Comparison of ENCODE assay signal across 36 cellular contexts in genomic region chr5:99973779-99974178, GRCh38.
"Had no signal": no experiment of that assay in that cellular context is flagged by ENCODE, and none has a peak within 500 bp of the region (broad histone marks: within the 10 kb centered on the region; RNA-seq: fewer than 3 reads in every experiment).

No MANE protein-coding gene starts in this region.

- ATAC-seq: activated naive CD8-positive, alpha-beta T cell treated with anti-CD3 and anti-CD28 coated beads, Interleukin-2, amount 50 U/mL, for 24 hours; activated T-cell treated with anti-CD3 and anti-CD28 coated beads, Interleukin-2, amount 50 U/mL, for 4 hours; PC-3 had no signal

- H3K4me1 Mint-ChIP-seq: activated B cell treated with CpG ODN at 0.5 μM for 24 hours; activated naive CD4-positive, alpha-beta T cell treated with anti-CD3 and anti-CD28 coated beads, Interleukin-2, amount 10 ng/mL, durations not matched to agents 7 days and 5 days; activated naive CD8-positive, alpha-beta T cell treated with anti-CD3 and anti-CD28 coated beads, Interleukin-2, amount 50 U/mL, for 24 hours had no signal

- H3K4me3 Mint-ChIP-seq: activated B cell treated with CpG ODN at 0.5 μM for 24 hours; activated CD4-positive, alpha-beta memory T cell treated with anti-CD3 and anti-CD28 coated beads for 36 hours; activated naive CD4-positive, alpha-beta T cell treated with anti-CD3 and anti-CD28 coated beads, Interleukin-2, amount 10 ng/mL, durations not matched to agents 7 days and 5 days; activated naive CD8-positive, alpha-beta T cell; activated naive CD8-positive, alpha-beta T cell treated with anti-CD3 and anti-CD28 coated beads, Interleukin-2, amount 50 U/mL, for 24 hours; activated T-cell treated with anti-CD3 and anti-CD28 coated beads, Interleukin-2, amount 50 U/mL, for 4 hours; activated T-helper 1 cell treated with anti-CD3 and anti-CD28 coated beads, Interleukin-12 subunit alpha, Interleukin-12 subunit beta, Interleukin-2, Interleukin-4 antibody, amounts not matched to agents 30 ng/mL and 10 ng/mL and 1 ng/mL, durations not matched to agents 14 hours and 24 hours and 36 hours; brain; T-helper 1 cell treated with Interleukin-12 subunit alpha and Interleukin-12 subunit beta and Interleukin-4 antibody, amounts not matched to agents 30 μg/mL and 1 μg/mL, for 36 hours; T-helper 2 cell treated with Interferon-gamma antibody and Interleukin-4, amounts not matched to agents 5 μg/mL and 100 μg/mL, for 36 hours had no signal

- H3K4me2 ChIP-seq: SK-N-SH had no signal

- H3K4me3 ChIP-seq: MG63, Peyer's patch, SJSA1 had no signal

- DNase-seq: activated B cell treated with CpG ODN at 0.5 μM for 24 hours; activated CD4-positive, alpha-beta memory T cell treated with anti-CD3 and anti-CD28 coated beads for 36 hours; activated CD4-positive, alpha-beta T cell treated with anti-CD3 and anti-CD28 coated beads for 4 hours; activated CD4-positive, alpha-beta T cell treated with anti-CD3 and anti-CD28 coated beads, Interleukin-2, amount 50 U/mL, for 1 hour; activated CD4-positive, CD25-positive, alpha-beta regulatory T cell treated with anti-CD3 and anti-CD28 coated beads, Interleukin-2, amount 50 U/mL, for 72 hours; activated CD8-positive, alpha-beta memory T cell treated with anti-CD3 and anti-CD28 coated beads, Interleukin-2, amount 50 U/mL, for 4 hours; activated gamma-delta T cell treated with Interleukin-2 at 50 U/mL for 16 hours; activated naive CD4-positive, alpha-beta T cell treated with anti-CD3 and anti-CD28 coated beads, Interleukin-2, amount 10 ng/mL, durations not matched to agents 7 days and 5 days; activated naive CD8-positive, alpha-beta T cell treated with anti-CD3 and anti-CD28 coated beads, Interleukin-2, amount 50 U/mL, for 24 hours; activated T-cell treated with anti-CD3 and anti-CD28 coated beads for 4 hours; activated T-cell treated with anti-CD3 and anti-CD28 coated beads, Interleukin-2, amount 50 U/mL, for 4 hours; anterior cingulate cortex; caudate nucleus; Kasumi-1; KG1; MG63; NCI-H1048; NCI-H1436 treated with DMSO at 0.1 percent for 48 hours; NCI-H1694 treated with DMSO at 0.1 percent for 48 hours; NCI-H2029; NCI-H345; NCI-H524 treated with DMSO at 0.1 percent for 48 hours; NCI-H748 treated with DMSO at 0.1 percent for 48 hours; PC-3; Peyer's patch; RPMI8226; SHP77 treated with DMSO at 0.1 percent for 48 hours; SK-N-SH had no signal

- H3K36me3 Mint-ChIP-seq: activated CD4-positive, alpha-beta memory T cell treated with anti-CD3 and anti-CD28 coated beads for 36 hours; activated naive CD4-positive, alpha-beta T cell treated with anti-CD3 and anti-CD28 coated beads, Interleukin-2, amount 10 ng/mL, durations not matched to agents 7 days and 5 days; activated naive CD8-positive, alpha-beta T cell; brain had no signal

- H3K9me3 Mint-ChIP-seq: activated B cell treated with CpG ODN at 0.5 μM for 24 hours; activated CD4-positive, alpha-beta memory T cell treated with anti-CD3 and anti-CD28 coated beads for 36 hours; activated naive CD4-positive, alpha-beta T cell treated with anti-CD3 and anti-CD28 coated beads, Interleukin-2, amount 10 ng/mL, durations not matched to agents 7 days and 5 days; activated naive CD8-positive, alpha-beta T cell treated with anti-CD3 and anti-CD28 coated beads, Interleukin-2, amount 50 U/mL, for 24 hours; activated T-cell treated with anti-CD3 and anti-CD28 coated beads, Interleukin-2, amount 50 U/mL, for 4 hours; activated T-helper 1 cell treated with anti-CD3 and anti-CD28 coated beads, Interleukin-12 subunit alpha, Interleukin-12 subunit beta, Interleukin-2, Interleukin-4 antibody, amounts not matched to agents 30 ng/mL and 10 ng/mL and 1 ng/mL, durations not matched to agents 14 hours and 24 hours and 36 hours; brain; T-helper 1 cell treated with Interleukin-12 subunit alpha and Interleukin-12 subunit beta and Interleukin-4 antibody, amounts not matched to agents 30 μg/mL and 1 μg/mL, for 36 hours; T-helper 2 cell treated with Interferon-gamma antibody and Interleukin-4, amounts not matched to agents 5 μg/mL and 100 μg/mL, for 36 hours had no signal

- H3K27me3 ChIP-seq: Peyer's patch, SJSA1 had no signal

- FAIRE-seq: bronchial epithelial cell, TTC549 had no signal

- H3K9ac ChIP-seq: SK-N-SH had no signal

- H3K36me3 ChIP-seq: MG63, Peyer's patch, SJSA1 had no signal

- H3K27me3 Mint-ChIP-seq: activated B cell treated with CpG ODN at 0.5 μM for 24 hours; activated CD4-positive, alpha-beta memory T cell treated with anti-CD3 and anti-CD28 coated beads for 36 hours; activated naive CD4-positive, alpha-beta T cell treated with anti-CD3 and anti-CD28 coated beads, Interleukin-2, amount 10 ng/mL, durations not matched to agents 7 days and 5 days; activated naive CD8-positive, alpha-beta T cell; activated naive CD8-positive, alpha-beta T cell treated with anti-CD3 and anti-CD28 coated beads, Interleukin-2, amount 50 U/mL, for 24 hours; brain had no signal

- H3K27ac ChIP-seq: Peyer's patch, SJSA1 had no signal

- H3K9me3 ChIP-seq: MG63, Peyer's patch, SJSA1, SK-N-SH had no signal

- H3K27ac Mint-ChIP-seq: activated B cell treated with CpG ODN at 0.5 μM for 24 hours; activated CD4-positive, alpha-beta memory T cell treated with anti-CD3 and anti-CD28 coated beads for 36 hours; activated naive CD4-positive, alpha-beta T cell treated with anti-CD3 and anti-CD28 coated beads, Interleukin-2, amount 10 ng/mL, durations not matched to agents 7 days and 5 days; activated naive CD8-positive, alpha-beta T cell; activated naive CD8-positive, alpha-beta T cell treated with anti-CD3 and anti-CD28 coated beads, Interleukin-2, amount 50 U/mL, for 24 hours; activated T-helper 1 cell treated with anti-CD3 and anti-CD28 coated beads, Interleukin-12 subunit alpha, Interleukin-12 subunit beta, Interleukin-2, Interleukin-4 antibody, amounts not matched to agents 30 ng/mL and 10 ng/mL and 1 ng/mL, durations not matched to agents 14 hours and 24 hours and 36 hours; brain; T-helper 1 cell treated with Interleukin-12 subunit alpha and Interleukin-12 subunit beta and Interleukin-4 antibody, amounts not matched to agents 30 μg/mL and 1 μg/mL, for 36 hours; T-helper 2 cell treated with Interferon-gamma antibody and Interleukin-4, amounts not matched to agents 5 μg/mL and 100 μg/mL, for 36 hours had no signal

- H3K4me1 ChIP-seq: Peyer's patch, SJSA1 had no signal
